8 cellular contexts compared by ENCODE assay signal in genomic region chr3:58173670-58174472, GRCh38.
DNase-seq lines count a peak whose midpoint lies in the region; ATAC-seq lines count a peak whose summit lies in the region.

No MANE protein-coding gene starts in this region.

- peak; percentile 40 for DNase-seq in activated T-cell treated with anti-CD3 and anti-CD28 coated beads, Interleukin-2, amount 50 U/mL, for 1 hour
- no peak for DNase-seq in activated T-cell treated with anti-CD3 and anti-CD28 coated beads, Interleukin-2, amount 50 U/mL, for 24 hours
- peak; percentile 54 for DNase-seq in NCI-H2029 (lab: John Stamatoyannopoulos, UW)
- DNase-seq in activated T-cell treated with anti-CD3 and anti-CD28 coated beads, Interleukin-2, amount 50 U/mL, for 48 hours, result peak; percentile 43 to 57
- peak; percentile 79 for DNase-seq in islet precursor cell
- peak; percentile 49 to 66 for DNase-seq in stimulated activated naive CD8-positive, alpha-beta T cell treated with anti-CD3 and anti-CD28 coated beads, Interleukin-15, amount 100 ng/mL, for 72 hours
- DNase-seq in NCI-H187 (lab: John Stamatoyannopoulos, UW), result no peak

- ATAC-seq in stimulated activated naive CD8-positive, alpha-beta T cell treated with anti-CD3 and anti-CD28 coated beads, Interleukin-15, amount 100 ng/mL, for 72 hours, result peak; percentile 35
- no peak for ATAC-seq in HG02938 (IDR thresholded peaks at IDR 0.05; ENCODE audit: unreplicated experiment)

- H3K9me3 Mint-ChIP-seq in activated T-cell treated with anti-CD3 and anti-CD28 coated beads, Interleukin-2, amount 50 U/mL, for 24 hours, result no peaks in the 10 kb centered on the region
- no peaks in the 10 kb centered on the region for H3K9me3 Mint-ChIP-seq in stimulated activated naive CD8-positive, alpha-beta T cell treated with anti-CD3 and anti-CD28 coated beads, Interleukin-15, amount 100 ng/mL, for 72 hours

- H3K4me1 Mint-ChIP-seq in activated T-cell treated with anti-CD3 and anti-CD28 coated beads, Interleukin-2, amount 50 U/mL, for 24 hours (ENCODE audit: low read depth), result peaks cover 14% of the 10 kb centered on the region
- peaks cover 38% of the 10 kb centered on the region for H3K4me1 Mint-ChIP-seq in stimulated activated naive CD8-positive, alpha-beta T cell treated with anti-CD3 and anti-CD28 coated beads, Interleukin-15, amount 100 ng/mL, for 72 hours

- H3K36me3 Mint-ChIP-seq in activated T-cell treated with anti-CD3 and anti-CD28 coated beads, Interleukin-2, amount 50 U/mL, for 24 hours (ENCODE audit: low read depth), result peaks cover 8% of the 10 kb centered on the region

- H3K27ac Mint-ChIP-seq in activated T-cell treated with anti-CD3 and anti-CD28 coated beads, Interleukin-2, amount 50 U/mL, for 24 hours, result no peak overlapping the region
- no peak overlapping the region for H3K27ac Mint-ChIP-seq in stimulated activated naive CD8-positive, alpha-beta T cell treated with anti-CD3 and anti-CD28 coated beads, Interleukin-15, amount 100 ng/mL, for 72 hours

- H3K4me3 Mint-ChIP-seq in activated T-cell treated with anti-CD3 and anti-CD28 coated beads, Interleukin-2, amount 50 U/mL, for 24 hours, result no peak overlapping the region
- H3K4me3 Mint-ChIP-seq in stimulated activated naive CD8-positive, alpha-beta T cell treated with anti-CD3 and anti-CD28 coated beads, Interleukin-15, amount 100 ng/mL, for 72 hours, result no peak overlapping the region

- peaks cover 19% of the 10 kb centered on the region for H3K27me3 Mint-ChIP-seq in activated T-cell treated with anti-CD3 and anti-CD28 coated beads, Interleukin-2, amount 50 U/mL, for 24 hours
- peaks cover 21% of the 10 kb centered on the region for H3K27me3 Mint-ChIP-seq in stimulated activated naive CD8-positive, alpha-beta T cell treated with anti-CD3 and anti-CD28 coated beads, Interleukin-15, amount 100 ng/mL, for 72 hours

Comparison
In these comparisons a context has a peak if more than half of its experiments do, and no peak if none do; other contexts are left out.
1. DNase-seq: peak in activated T-cell treated with anti-CD3 and anti-CD28 coated beads, Interleukin-2, amount 50 U/mL, for 1 hour (single experiment), NCI-H2029 (single experiment), activated T-cell treated with anti-CD3 and anti-CD28 coated beads, Interleukin-2, amount 50 U/mL, for 48 hours (2 of 2), islet precursor cell (single experiment) and stimulated activated naive CD8-positive, alpha-beta T cell treated with anti-CD3 and anti-CD28 coated beads, Interleukin-15, amount 100 ng/mL, for 72 hours (2 of 2); none in activated T-cell treated with anti-CD3 and anti-CD28 coated beads, Interleukin-2, amount 50 U/mL, for 24 hours (single experiment) and NCI-H187 (0 of 2).